8 cellular contexts compared by ENCODE assay signal in the genomic region with DNA sequence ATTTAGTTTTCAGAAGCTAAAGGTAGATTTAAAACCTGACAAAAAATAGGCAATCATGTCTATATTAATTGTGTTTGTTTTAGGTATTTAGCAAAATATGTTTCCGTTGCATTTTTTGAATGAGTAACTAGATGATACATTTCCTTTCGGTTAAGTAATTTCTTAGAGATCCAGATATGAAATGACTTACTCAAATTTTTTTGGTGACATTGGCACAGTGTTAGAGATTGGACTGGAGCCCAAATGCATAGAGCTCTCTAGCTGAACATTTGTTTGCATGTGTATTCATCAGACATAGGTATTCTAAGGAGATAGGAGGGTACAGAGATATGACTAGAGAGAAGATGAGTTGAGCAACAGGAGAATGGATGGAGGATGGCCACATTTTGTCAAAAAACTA. TPM values are rescaled to one million over a fixed set of nuclear protein-coding genes. Genes with fewer than 3 reads are reported as not detected.
DNase-seq lines count a peak whose midpoint lies in the region; ATAC-seq and TF ChIP-seq lines count a peak whose summit lies in the region.

No MANE protein-coding gene starts in this region.

- DNase-seq in H9 (no peak), hepatocyte (ENCODE audit: low spot score) (no peak), iPS-NIHi11 (ENCODE audit: low spot score) (no peak), stomach (no peak), posterior cingulate gyrus (no peak)
- no peak for DNase-seq in activated CD4-positive, alpha-beta memory T cell treated with anti-CD3 and anti-CD28 coated beads for 36 hours

- no peak for TF ChIP-seq POLR2A in stomach (IDR thresholded peaks at IDR 0.05)

- H2BK12ac ChIP-seq in H9 (ENCODE audit: insufficient read length, low read depth, low read length): no peak overlapping the region

- H2AK5ac ChIP-seq in H9 (ENCODE audit: insufficient read length, low read length): no peak overlapping the region

- no peak overlapping the region for H3K27ac ChIP-seq in BLaER1 treated with 17β-estradiol and CSF1 and Interleukin-3, amounts not matched to agents 10 nM and 100 nM
- no peak overlapping the region for H3K27ac ChIP-seq in H9 (ENCODE audit: insufficient read length, low read depth, low read length)
- H3K27ac ChIP-seq in hepatocyte: no peak overlapping the region
- H3K27ac ChIP-seq in stomach: no peak overlapping the region

- POLR2A ChIA-PET in activated CD4-positive, alpha-beta memory T cell treated with anti-CD3 and anti-CD28 coated beads for 36 hours (lab: Charles Lee): no interaction called here

- peak overlapping the region; percentile 72 to 93 (median 86); a peak in 21 of 22 replicates for H3K4me2 ChIP-seq in BLaER1 treated with 17β-estradiol and CSF1 and Interleukin-3, amounts not matched to agents 10 nM and 100 nM
- H3K4me2 ChIP-seq in H9 (ENCODE audit: insufficient read depth, insufficient read length, low read length) (no peak overlapping the region), hepatocyte (peak overlapping the region; percentile 83)

- peaks cover 40 to 63% (median 56%) of the 10 kb centered on the region in 11 experiments for H3K36me3 ChIP-seq in BLaER1 treated with 17β-estradiol and CSF1 and Interleukin-3, amounts not matched to agents 10 nM and 100 nM
- no peaks in the 10 kb centered on the region for H3K36me3 ChIP-seq in hepatocyte (replicated peaks; ENCODE audit: insufficient read depth, low read depth)
- peaks cover 2 to 48% (median 40%) of the 10 kb centered on the region in 4 donors for H3K36me3 ChIP-seq in stomach

- H3K9me3 Mint-ChIP-seq in H9: no peaks in the 10 kb centered on the region; a peak in 1 of 5 replicates
- no peaks in the 10 kb centered on the region for H3K9me3 Mint-ChIP-seq in activated CD4-positive, alpha-beta memory T cell treated with anti-CD3 and anti-CD28 coated beads for 36 hours

- no peak overlapping the region for H3K23ac ChIP-seq in H9 (ENCODE audit: insufficient read length, low read depth, low read length)

- H2AFZ ChIP-seq in H9 (ENCODE audit: low read length) (no peak overlapping the region), hepatocyte (no peak overlapping the region)

- H3K27me3 ChIP-seq in BLaER1 treated with 17β-estradiol and CSF1 and Interleukin-3, amounts not matched to agents 10 nM and 100 nM: peaks cover 25 to 27% (median 26%) of the 10 kb centered on the region in 11 experiments
- H3K27me3 ChIP-seq in H9 (ENCODE audit: insufficient read depth, low read length) (no peaks in the 10 kb centered on the region; the same call in 1 of the 2 replicates), hepatocyte (peaks cover 23% of the 10 kb centered on the region), stomach (peaks cover 7 to 26% (median 19%) of the 10 kb centered on the region in 3 donors)

- no peak for TF ChIP-seq CTCF in H9 (conservative IDR thresholded peaks at IDR 0.05)
- no peak for TF ChIP-seq CTCF in hepatocyte (IDR thresholded peaks at IDR 0.05; ENCODE audit: poor library complexity)
- no peak for TF ChIP-seq CTCF in stomach (IDR thresholded peaks at IDR 0.05)

- no peak overlapping the region for H3T11ph ChIP-seq in H9 (ENCODE audit: low read length)

- no peak overlapping the region for H2BK15ac ChIP-seq in H9 (ENCODE audit: low read depth, low read length)

- peak overlapping the region; percentile 98 to 100 for H3K4me3 Mint-ChIP-seq in H9
- H3K4me3 Mint-ChIP-seq in activated CD4-positive, alpha-beta memory T cell treated with anti-CD3 and anti-CD28 coated beads for 36 hours: peak overlapping the region; percentile 100

- no peak overlapping the region; a peak in 1 of 7 replicates for H3K27ac Mint-ChIP-seq in H9
- peak overlapping the region; percentile 58 for H3K27ac Mint-ChIP-seq in activated CD4-positive, alpha-beta memory T cell treated with anti-CD3 and anti-CD28 coated beads for 36 hours

- H3K9me3 ChIP-seq in BLaER1 treated with 17β-estradiol and CSF1 and Interleukin-3, amounts not matched to agents 10 nM and 100 nM (replicated peaks in 1 of 11): no peaks in the 10 kb centered on the region
- H3K9me3 ChIP-seq in H9 (ENCODE audit: control insufficient read depth, low read depth, low read length): no peaks in the 10 kb centered on the region
- no peaks in the 10 kb centered on the region for H3K9me3 ChIP-seq in hepatocyte (ENCODE audit: low read depth)
- no peaks in the 10 kb centered on the region for H3K9me3 ChIP-seq in stomach

- peak overlapping the region; percentile 83 to 98 (median 94); a peak in 18 of 20 replicates for H3K4me3 ChIP-seq in BLaER1 treated with 17β-estradiol and CSF1 and Interleukin-3, amounts not matched to agents 10 nM and 100 nM
- H3K4me3 ChIP-seq in hepatocyte: no peak overlapping the region
- peak overlapping the region in 1 of 4 donors; percentile 99 for H3K4me3 ChIP-seq in stomach

- no peak overlapping the region for H2BK5ac ChIP-seq in H9 (ENCODE audit: insufficient read length, low read length)

- H3K23me2 ChIP-seq in H9 (ENCODE audit: insufficient read length, low read depth, low read length, poor library complexity, severe bottlenecking): peaks cover 8% of the 10 kb centered on the region

- no peak for TF ChIP-seq EP300 in stomach (IDR thresholded peaks at IDR 0.05)

- peaks cover 44 to 70% (median 65%) of the 10 kb centered on the region in 10 experiments for H3K4me1 ChIP-seq in BLaER1 treated with 17β-estradiol and CSF1 and Interleukin-3, amounts not matched to agents 10 nM and 100 nM
- peaks cover 6% of the 10 kb centered on the region; the same call in 1 of the 2 replicates for H3K4me1 ChIP-seq in H9 (ENCODE audit: insufficient read depth, low read length)
- peaks cover 11% of the 10 kb centered on the region for H3K4me1 ChIP-seq in hepatocyte (ENCODE audit: insufficient read depth)
- H3K4me1 ChIP-seq in stomach: peaks cover 14 to 49% (median 36%) of the 10 kb centered on the region in 4 donors

- peaks cover 41 to 60% (median 59%) of the 10 kb centered on the region in 3 experiments for H3K36me3 Mint-ChIP-seq in H9 (ENCODE audit: insufficient read depth in 1 of 3, low read depth in 3 of 3)
- H3K36me3 Mint-ChIP-seq in activated CD4-positive, alpha-beta memory T cell treated with anti-CD3 and anti-CD28 coated beads for 36 hours: peaks cover 59% of the 10 kb centered on the region

- no CpG with 5 or more reads among the region's 2 CpGs for WGBS in H9 (ENCODE audit: extremely low coverage, insufficient read length, low lambda C conversion rate)
- 93% methylated on average over 2 of the region's 2 CpGs for WGBS in hepatocyte (ENCODE audit: low lambda C conversion rate, missing lambda C conversion rate)
- 59 to 75% (median 72%) methylated on average over 2 of the region's 2 CpGs for WGBS in stomach, 5 donors

- H3K9ac ChIP-seq in BLaER1 treated with 17β-estradiol and CSF1 and Interleukin-3, amounts not matched to agents 10 nM and 100 nM: peak overlapping the region; percentile 85 to 99 (median 96); a peak in 16 of 22 replicates
- no peak overlapping the region for H3K9ac ChIP-seq in H9 (ENCODE audit: extremely low read depth, insufficient read length, low read length)

- no peak overlapping the region for H3K4ac ChIP-seq in H9 (ENCODE audit: low read depth, low read length)

- peaks cover 27% of the 10 kb centered on the region for H3K27me3 Mint-ChIP-seq in H9 (ENCODE audit: low read depth)
- H3K27me3 Mint-ChIP-seq in activated CD4-positive, alpha-beta memory T cell treated with anti-CD3 and anti-CD28 coated beads for 36 hours: no peaks in the 10 kb centered on the region

- no peak overlapping the region for H2BK20ac ChIP-seq in H9 (ENCODE audit: low read depth, low read length, poor library complexity, severe bottlenecking)

- CTCF ChIA-PET in activated CD4-positive, alpha-beta memory T cell treated with anti-CD3 and anti-CD28 coated beads for 36 hours (lab: Charles Lee): interaction anchor here (1.0 to 1.2 kb wide), 2 partner anchors 23 to 113 kb away, joined by 3 to 5 read pairs; no protein-coding TSS in a partner anchor

- H4K8ac ChIP-seq in H9 (replicated peaks; ENCODE audit: insufficient read length, low read depth, low read length): no peak overlapping the region

- no peaks in the 10 kb centered on the region for H3K9me2 ChIP-seq in hepatocyte (replicated peaks; ENCODE audit: insufficient read depth)

- no peak overlapping the region for H2BK120ac ChIP-seq in H9 (ENCODE audit: low read depth, low read length, poor library complexity, severe bottlenecking)

- intact Hi-C loops in activated CD4-positive, alpha-beta memory T cell treated with anti-CD3 and anti-CD28 coated beads for 36 hours (cut with micrococcal nuclease): loop anchor here (10.0 kb wide), 1 partner anchor 1639 kb away; the partner anchor contains the start of gene EEF1AKMT2
- intact Hi-C loops in stomach (cut with DNase I; ENCODE audit: low total_unique reads): no loop called here
- intact Hi-C loops in posterior cingulate gyrus (cut with DNase I): no loop called here

- H3K79me2 ChIP-seq in H9 (ENCODE audit: insufficient read depth, low read length) (peaks cover 24% of the 10 kb centered on the region; the same call in 1 of the 2 replicates), hepatocyte (peaks cover 60% of the 10 kb centered on the region)

- no peak overlapping the region for H3K18ac ChIP-seq in H9 (ENCODE audit: insufficient read length, low read depth, low read length)

- peaks cover 59 to 73% (median 71%) of the 10 kb centered on the region in 11 experiments; a peak in 21 of 22 replicates for H4K20me1 ChIP-seq in BLaER1 treated with 17β-estradiol and CSF1 and Interleukin-3, amounts not matched to agents 10 nM and 100 nM
- H4K20me1 ChIP-seq in H9 (ENCODE audit: control insufficient read depth, insufficient read depth, insufficient read length) (no peaks in the 10 kb centered on the region), hepatocyte (ENCODE audit: insufficient read depth, poor library complexity, severe bottlenecking) (peaks cover 11% of the 10 kb centered on the region)

- no peak overlapping the region for H3K56ac ChIP-seq in H9 (ENCODE audit: insufficient read length, low read depth, low read length)

- no peak overlapping the region for H4K91ac ChIP-seq in H9 (ENCODE audit: insufficient read length, low read depth, low read length)

- no peak overlapping the region for H3K14ac ChIP-seq in H9 (ENCODE audit: insufficient read depth, low read length)

- peaks cover 45 to 54% of the 10 kb centered on the region in 2 experiments for H3K4me1 Mint-ChIP-seq in H9
- H3K4me1 Mint-ChIP-seq in activated CD4-positive, alpha-beta memory T cell treated with anti-CD3 and anti-CD28 coated beads for 36 hours (ENCODE audit: low read depth): peaks cover 71% of the 10 kb centered on the region

- peaks cover 4% of the 10 kb centered on the region for H3K79me1 ChIP-seq in H9 (ENCODE audit: insufficient read depth, low read depth, low read length, poor library complexity, severe bottlenecking)

- ATAC-seq in GM18520 (IDR thresholded peaks at IDR 0.05; ENCODE audit: unreplicated experiment): no peak

- no peak overlapping the region for H4K5ac ChIP-seq in H9 (ENCODE audit: insufficient read length, low read depth, low read length)

RNA-seq across cellular contexts. Expression of gene BUB3, which starts 1.9 kb away (rescaled TPM):
- total RNA-seq in H9 (2021) (188 and 200 TPM in 2 replicates), hepatocyte (113 and 131 TPM in 2 replicates), stomach (100 to 1,000 TPM in 3 of 5 donors, 10 to 100 TPM in 2; 51.3 to 160 (median 117) TPM)
- 100 to 1,000 TPM; 259 to 265 TPM for total RNA-seq in activated CD4-positive, alpha-beta memory T cell treated with anti-CD3 and anti-CD28 coated beads for 36 hours
- polyA plus RNA-seq in hepatocyte (81.1 and 92.0 TPM in 2 replicates), stomach (10 to 100 TPM; 33.4 to 45.4 (median 36.4) TPM)

RNA-seq across cellular contexts. Expression of gene HMX2, which starts 8.2 kb away (rescaled TPM):
- total RNA-seq in H9 (2021) (0.35 and 0.46 TPM in 2 replicates), hepatocyte (not detected in 2 replicates), stomach (not detected)
- under 1 TPM; 0.31 to 0.43 TPM for total RNA-seq in activated CD4-positive, alpha-beta memory T cell treated with anti-CD3 and anti-CD28 coated beads for 36 hours
- polyA plus RNA-seq in hepatocyte (not detected in 2 replicates), stomach (not detected)

RNA-seq across cellular contexts. Expression of gene HMX3, which starts 20.3 kb away (rescaled TPM):
- total RNA-seq in H9 (2021) (0.20 TPM in 1 of 2 replicates, not detected in the other), hepatocyte (not detected in 2 replicates), stomach (under 1 TPM in 1 of 5 donors, not detected in 4; 0.37 TPM)
- total RNA-seq in activated CD4-positive, alpha-beta memory T cell treated with anti-CD3 and anti-CD28 coated beads for 36 hours: under 1 TPM; 0.19 to 0.24 TPM
- polyA plus RNA-seq in hepatocyte (not detected in 2 replicates), stomach (not detected)
